In genomic region chr17:62712011-62712615, GRCh38 we compare ENCODE assay signal across 1 cellular context.
TF ChIP-seq lines count a peak whose summit lies in the region.

No MANE protein-coding gene starts in this region.

TF ChIP-seq in IMR-90, 13 proteins besides CTCF, POLR2A, EP300 and RAD21 (continued from another document):
- TF ChIP-seq, protein P1, sequence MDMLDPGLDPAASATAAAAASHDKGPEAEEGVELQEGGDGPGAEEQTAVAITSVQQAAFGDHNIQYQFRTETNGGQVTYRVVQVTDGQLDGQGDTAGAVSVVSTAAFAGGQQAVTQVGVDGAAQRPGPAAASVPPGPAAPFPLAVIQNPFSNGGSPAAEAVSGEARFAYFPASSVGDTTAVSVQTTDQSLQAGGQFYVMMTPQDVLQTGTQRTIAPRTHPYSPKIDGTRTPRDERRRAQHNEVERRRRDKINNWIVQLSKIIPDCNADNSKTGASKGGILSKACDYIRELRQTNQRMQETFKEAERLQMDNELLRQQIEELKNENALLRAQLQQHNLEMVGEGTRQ (IDR thresholded peaks at IDR 0.05; ENCODE audit: low read depth, low read length), result no peak
- TF ChIP-seq MAZ (IDR thresholded peaks at IDR 0.05; ENCODE audit: borderline replicate concordance, low read depth, low read length), result no peak
- no peak for TF ChIP-seq FOS (IDR thresholded peaks at IDR 0.05; ENCODE audit: low read depth, low read length)
- no peak for TF ChIP-seq CHD1 (IDR thresholded peaks at IDR 0.05; ENCODE audit: low read depth, low read length)
- no peak for TF ChIP-seq ELK1 (IDR thresholded peaks at IDR 0.05; ENCODE audit: borderline replicate concordance, low read depth, low read length)
- TF ChIP-seq CEBPB (IDR thresholded peaks at IDR 0.05; ENCODE audit: low read depth, low read length), result no peak
- TF ChIP-seq SMC3 (IDR thresholded peaks at IDR 0.05; ENCODE audit: low read depth, low read length), result no peak
- TF ChIP-seq BHLHE40 (IDR thresholded peaks at IDR 0.05; ENCODE audit: low read depth, low read length), result no peak
- TF ChIP-seq RFX5 (IDR thresholded peaks at IDR 0.05; ENCODE audit: low read depth, low read length), result no peak
TF ChIP-seq in IMR-90: peak in this region for 0.
